ENCODE assay signal across 13 cellular contexts in the genomic region with DNA sequence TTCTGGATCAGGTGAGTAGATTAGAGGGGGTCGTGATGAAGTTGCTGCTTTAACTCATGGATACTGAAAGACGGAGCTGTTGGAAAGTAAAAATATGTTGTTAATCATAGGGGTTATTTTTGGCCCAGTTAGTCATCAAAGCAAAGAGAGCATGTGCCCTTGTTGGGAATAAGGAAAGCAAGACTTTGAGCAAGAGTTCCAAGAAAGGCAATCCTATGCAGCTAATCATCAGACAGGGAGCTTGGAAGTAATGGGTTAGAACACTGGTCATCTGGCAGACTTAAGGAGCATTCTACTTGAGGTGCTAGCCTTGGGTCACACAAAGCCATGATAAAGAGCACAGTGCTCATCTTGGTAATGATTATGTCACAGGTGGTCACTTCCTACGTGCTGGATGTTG. TPM values are rescaled to one million over a fixed set of nuclear protein-coding genes. Genes with fewer than 3 reads are reported as not detected.
DNase-seq lines count a peak whose midpoint lies in the region; ATAC-seq and TF ChIP-seq lines count a peak whose summit lies in the region.
"Had no signal": no experiment of that assay in that cellular context is flagged by ENCODE, and none has a peak within 500 bp of the region (broad histone marks: within the 10 kb centered on the region; RNA-seq: fewer than 3 reads in every experiment).

No MANE protein-coding gene starts in this region.

- TF ChIP-seq POLR2A in heart left ventricle (IDR thresholded peaks at IDR 0.05), result no peak

- peaks cover 0 to 16% (median 8%) of the 10 kb centered on the region in 12 donors for H3K4me1 ChIP-seq in heart left ventricle
- H3K4me1 ChIP-seq in mucosa of descending colon (ENCODE audit: low read depth), result no peaks in the 10 kb centered on the region
- H3K4me1 ChIP-seq: parathyroid adenoma had no signal

- H3K36me3 ChIP-seq in heart left ventricle, result peaks cover 0 to 93% (median 0%) of the 10 kb centered on the region in 9 donors
- H3K36me3 ChIP-seq in mucosa of descending colon (ENCODE audit: low read depth), result no peaks in the 10 kb centered on the region

- TF ChIP-seq CTCF in heart left ventricle (IDR thresholded peaks at IDR 0.05) (no peak), mucosa of descending colon (IDR thresholded peaks at IDR 0.05) (no peak)

- peak overlapping the region in 7 of 12 donors; percentile 25 to 71 (median 49) for H3K27ac ChIP-seq in heart left ventricle
- H3K27ac ChIP-seq: parathyroid adenoma had no signal

- H3K27me3 ChIP-seq in heart left ventricle, result no peaks in the 10 kb centered on the region

- ATAC-seq in heart left ventricle, result peak; percentile 47 to 87 (median 75)
- no peak for ATAC-seq in Right ventricle myocardium inferior
- peak; percentile 28 for ATAC-seq in mucosa of descending colon
- no peak for ATAC-seq in GM18867 (IDR thresholded peaks at IDR 0.05; ENCODE audit: unreplicated experiment)
- ATAC-seq in HG03442 (IDR thresholded peaks at IDR 0.05; ENCODE audit: unreplicated experiment), result no peak
- no peak for ATAC-seq in HG02623 (IDR thresholded peaks at IDR 0.05; ENCODE audit: unreplicated experiment)

- H3K9me3 ChIP-seq in heart left ventricle (no peaks in the 10 kb centered on the region), mucosa of descending colon (no peaks in the 10 kb centered on the region)

- WGBS in heart left ventricle, 4 donors, result 48 to 56% (median 50%) methylated on average over 3 of the region's 3 CpGs

- intact Hi-C loops in heart left ventricle (cut with DNase I), result loop anchor here in 1 of 10 donors (10.0 kb wide), 1 partner anchor 171 kb away; no protein-coding TSS in a partner anchor
- intact Hi-C loops in Right ventricle myocardium inferior (cut with DNase I), result no loop called here
- intact Hi-C loops in mucosa of descending colon (cut with DNase I, micrococcal nuclease), result no loop called here

- DNase-seq in heart left ventricle (no peak), Right ventricle myocardium inferior (ENCODE audit: missing footprints) (no peak), epidermal melanocyte (ENCODE audit: insufficient read length, low spot score) (peak; percentile 36), mucosa of descending colon (no peak), HT-29 (ENCODE audit: low spot score) (no peak)
- DNase-seq: activated B cell treated with CpG ODN at 0.5 μM for 24 hours; activated effector memory CD4-positive, alpha-beta T cell treated with Interleukin-2 at 50 U/mL for 16 hours; NCI-H2107 had no signal

- H3K4me3 ChIP-seq in heart left ventricle (no peak overlapping the region), mucosa of descending colon (no peak overlapping the region)

RNA-seq across cellular contexts. Expression of gene ASPN, which starts 18.3 kb away (rescaled TPM):
- total RNA-seq in heart left ventricle, result 10 to 100 TPM in 7 of 9 donors, 1 to 10 TPM in 2; 6.6 to 36.3 (median 18.0) TPM
- 1 to 10 TPM; 4.6 to 8.0 TPM for polyA plus RNA-seq in heart left ventricle
- total RNA-seq in Right ventricle myocardium inferior, result 5.7 TPM
- total RNA-seq in mucosa of descending colon, result 1 to 10 TPM; 1.1 to 5.1 (median 1.3) TPM
- not detected in 2 replicates for total RNA-seq in HT-29 (2014; rRNA removed; shearing (Covaris generic))
- total RNA-seq: activated B cell treated with CpG ODN at 0.5 μM for 24 hours had no signal

RNA-seq across cellular contexts. Expression of gene OMD, which starts 39.7 kb away (rescaled TPM):
- total RNA-seq in heart left ventricle, result 10 to 100 TPM in 1 of 9 donors, 1 to 10 TPM in 8; 2.3 to 10.2 (median 5.9) TPM
- polyA plus RNA-seq in heart left ventricle, result 1 to 10 TPM; 1.5 to 2.6 TPM
- total RNA-seq in Right ventricle myocardium inferior, result 3.2 TPM
- 1 to 10 TPM in 2 of 3 donors, under 1 TPM in 1; 0.87 to 5.1 (median 1.8) TPM for total RNA-seq in mucosa of descending colon
- total RNA-seq in HT-29 (2014; rRNA removed; shearing (Covaris generic)), result not detected in 2 replicates
- total RNA-seq: A673, activated B cell treated with CpG ODN at 0.5 μM for 24 hours had no signal

RNA-seq across cellular contexts. Expression of gene OGN, which starts 59.6 kb away (rescaled TPM):
- total RNA-seq in heart left ventricle (10 to 100 TPM in 5 of 9 donors, 1 to 10 TPM in 4; 2.8 to 65.4 (median 11.9) TPM), Right ventricle myocardium inferior (9.3 TPM), mucosa of descending colon (10 to 100 TPM in 1 of 3 donors, 1 to 10 TPM in 2; 2.1 to 28.3 (median 6.6) TPM)
- polyA plus RNA-seq in heart left ventricle, result 1 to 10 TPM; 2.1 to 3.5 TPM
- total RNA-seq in HT-29 (2014; rRNA removed; shearing (Covaris generic)), result not detected in 2 replicates
- total RNA-seq: activated B cell treated with CpG ODN at 0.5 μM for 24 hours had no signal

Comparison
In these comparisons a context has a peak if more than half of its experiments do, and no peak if none do; other contexts are left out.
1. ATAC-seq: peak in heart left ventricle (4 of 4) and mucosa of descending colon (single experiment); none in Right ventricle myocardium inferior (single experiment), GM18867 (single experiment), HG03442 (single experiment) and HG02623 (single experiment).